In the genomic region with DNA sequence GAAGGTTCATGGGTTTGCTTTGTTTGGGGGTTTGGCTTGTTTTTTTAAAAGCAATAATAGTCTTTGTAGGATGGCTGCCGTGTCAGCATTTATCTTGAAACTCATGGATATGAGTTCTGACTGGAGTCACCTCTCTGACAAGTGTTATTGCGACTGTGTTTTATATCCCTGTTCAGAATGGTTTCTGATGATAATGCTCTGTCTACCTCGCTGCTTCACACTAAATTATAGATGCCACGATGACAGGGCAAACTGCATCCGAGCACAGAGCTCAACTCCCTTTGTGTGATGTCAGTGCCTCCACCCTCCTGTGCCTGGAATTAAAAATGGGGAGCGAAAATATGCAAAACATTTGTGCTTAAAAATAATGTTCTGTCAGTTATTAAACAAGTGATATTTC, we compare ENCODE assay signal across 18 cellular contexts.
DNase-seq lines count a peak whose midpoint lies in the region; ATAC-seq and FAIRE-seq lines count a peak whose summit lies in the region.
"Had no signal": no experiment of that assay in that cellular context is flagged by ENCODE, and none has a peak within 500 bp of the region (broad histone marks: within the 10 kb centered on the region; RNA-seq: fewer than 3 reads in every experiment).

No MANE protein-coding gene starts in this region.

- H3K27ac ChIP-seq in caudate nucleus (ENCODE audit: low read depth, low read length), result peak overlapping the region; percentile 73
- no peak overlapping the region for H3K27ac ChIP-seq in small intestine (ENCODE audit: low read depth in 1 of 2, low read length in 1 of 2)
- H3K27ac ChIP-seq: 22Rv1, BLaER1 had no signal

- H3K27me3 ChIP-seq in small intestine (ENCODE audit: control insufficient read depth in 2 of 2, insufficient read depth in 2 of 2, low read length in 2 of 2), result no peaks in the 10 kb centered on the region
- H3K27me3 ChIP-seq: BLaER1 had no signal

- H3K36me3 ChIP-seq in small intestine (ENCODE audit: control insufficient read depth in 2 of 2, insufficient read depth in 2 of 2, low read length in 2 of 2), result no peaks in the 10 kb centered on the region
- H3K36me3 ChIP-seq: BLaER1 had no signal

- DNase-seq in NCI-H2227 (lab: John Stamatoyannopoulos, UW; ENCODE audit: unreplicated experiment) (peak; percentile 24), NCI-H2227 treated with DMSO at 0.1 percent for 48 hours (lab: John Stamatoyannopoulos, UW) (no peak), caudate nucleus (lab: John Stamatoyannopoulos, UW) (peak in 3 of 61 donors; percentile 8 to 13 (median 12)), left kidney (ENCODE audit: low read depth, low spot score) (peak; percentile 79), left colon (no peak), hepatic stellate cell (ENCODE audit: low spot score) (no peak), small intestine (no peak)
- DNase-seq: AML-193; Caco-2; CD8-positive, alpha-beta memory T cell; DND-41; GDM1; HCEC 1CT; HFFc6 had no signal

- FAIRE-seq in small intestine (lab: Jason Lieb, UNC), result no peak
- FAIRE-seq: GM12892, GM19239 had no signal

- H3K4me1 ChIP-seq in small intestine (ENCODE audit: control insufficient read depth in 2 of 2, insufficient read depth in 1 of 2, low read depth in 1 of 2, low read length in 1 of 2), result no peaks in the 10 kb centered on the region
- H3K4me1 ChIP-seq: BLaER1, Caco-2 had no signal

- intact Hi-C loops in left colon (cut with DNase I, micrococcal nuclease), result no loop called here

- H3K9me3 ChIP-seq in small intestine (ENCODE audit: control insufficient read depth, low read depth), result no peaks in the 10 kb centered on the region
- H3K9me3 ChIP-seq: BLaER1, Caco-2 had no signal

- H3K4me3 ChIP-seq in small intestine (ENCODE audit: low read depth in 1 of 2, low read length in 2 of 2), result no peak overlapping the region
- H3K4me3 ChIP-seq: BLaER1 had no signal

- no peak for ATAC-seq in left colon

- WGBS in small intestine, 3 donors, result 79 to 83% (median 82%) methylated on average over 6 of the region's 6 CpGs

Comparison
In these comparisons a context has a peak if more than half of its experiments do, and no peak if none do; other contexts are left out.
1. DNase-seq: peak in NCI-H2227 (single experiment) and left kidney (single experiment); none in NCI-H2227 treated with DMSO at 0.1 percent for 48 hours (single experiment), left colon (0 of 2), hepatic stellate cell (single experiment) and small intestine (single experiment).